16 cellular contexts compared by ENCODE assay signal in the genomic region with DNA sequence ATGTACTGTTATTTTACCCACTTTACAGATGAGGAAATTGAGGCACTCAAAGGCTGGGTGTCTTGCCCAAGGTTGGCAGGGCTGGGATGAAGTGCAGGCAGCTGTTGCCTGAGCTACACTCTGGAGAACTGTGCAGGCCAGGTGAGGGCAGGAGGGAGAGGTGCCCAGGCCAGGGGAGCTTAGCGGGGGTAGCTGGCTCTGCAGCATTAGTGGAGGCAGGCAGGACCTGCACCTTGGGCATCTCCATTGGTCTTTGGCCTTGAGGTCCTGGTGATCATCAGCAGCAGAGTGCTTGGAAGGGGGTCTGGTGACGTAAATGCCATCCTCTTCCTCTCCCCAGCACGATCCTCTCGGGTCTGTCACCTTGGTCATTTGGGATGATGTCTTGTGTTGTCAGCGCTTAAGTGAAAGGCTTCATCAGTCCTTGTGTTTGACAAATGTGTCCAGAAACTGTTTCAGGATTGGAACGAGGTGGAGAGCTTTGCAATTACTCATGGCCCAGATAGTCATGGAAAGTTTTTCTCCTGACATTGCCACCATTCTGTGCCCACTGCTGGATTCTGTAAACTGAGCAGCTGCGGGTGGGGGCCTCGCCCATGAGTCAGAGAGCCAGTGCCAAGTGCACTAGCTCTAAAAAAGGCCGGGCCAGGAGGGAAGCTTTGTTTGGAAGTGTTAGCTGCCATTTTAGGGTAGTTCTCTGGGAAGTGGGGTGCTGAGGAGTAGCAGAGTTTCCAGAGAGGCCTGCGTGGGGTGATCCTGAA. TPM values are rescaled to one million over a fixed set of nuclear protein-coding genes. Genes with fewer than 3 reads are reported as not detected.
A peak's percentile ranks its signal among the peaks of the same experiment; 100 is the strongest.
DNase-seq lines count a peak whose midpoint lies in the region; ATAC-seq and TF ChIP-seq lines count a peak whose summit lies in the region.
"Had no signal": no experiment of that assay in that cellular context is flagged by ENCODE, and none has a peak within 500 bp of the region (broad histone marks: within the 10 kb centered on the region; RNA-seq: fewer than 3 reads in every experiment).

No MANE protein-coding gene starts in this region.

- 81 to 90% methylated on average over 9 to 10 of the region's 10 CpGs for WGBS in upper lobe of left lung, 2 donors
- 79% methylated on average over 9 of the region's 10 CpGs for WGBS in prostate gland

- H3K4me3 Mint-ChIP-seq in activated naive CD4-positive, alpha-beta T cell treated with anti-CD3 and anti-CD28 coated beads, Interleukin-2, amount 10 ng/mL, durations not matched to agents 7 days and 5 days = no peak overlapping the region
- H3K4me3 Mint-ChIP-seq in chondrocyte (ENCODE audit: unreplicated experiment) = no peak overlapping the region
- H3K4me3 Mint-ChIP-seq: WTC11 had no signal

- intact Hi-C loops in prostate gland (cut with DNase I) = no loop called here

- no peaks in the 10 kb centered on the region for H3K9me3 ChIP-seq in osteoblast (ENCODE audit: low read depth, low read length)
- no peaks in the 10 kb centered on the region for H3K9me3 ChIP-seq in upper lobe of left lung
- H3K9me3 ChIP-seq in prostate gland = no peaks in the 10 kb centered on the region
- H3K9me3 ChIP-seq: A549, Caco-2 had no signal

- no peaks in the 10 kb centered on the region for H3K79me2 ChIP-seq in osteoblast (ENCODE audit: insufficient read depth, low read length)

- no peak for ATAC-seq in upper lobe of left lung (ENCODE audit: low FRiP score in 2 of 2)
- ATAC-seq: A549; stimulated activated naive CD8-positive, alpha-beta T cell treated with anti-CD3 and anti-CD28 coated beads, Interleukin-15, Interleukin-2, amounts not matched to agents 100 U/mL and 50 U/mL, for 24 hours; WTC11 had no signal

- H3K27me3 ChIP-seq in osteoblast (ENCODE audit: insufficient read depth, low read length) (peaks cover 9% of the 10 kb centered on the region), upper lobe of left lung (no peaks in the 10 kb centered on the region), prostate gland (replicated peaks; ENCODE audit: insufficient read depth) (no peaks in the 10 kb centered on the region)

- no peak overlapping the region for H3K4me3 ChIP-seq in osteoblast (ENCODE audit: insufficient read depth, low read length)
- H3K4me3 ChIP-seq in upper lobe of left lung = no peak overlapping the region
- no peak overlapping the region for H3K4me3 ChIP-seq in prostate gland
- H3K4me3 ChIP-seq: A549 had no signal

- no peak for TF ChIP-seq POLR2A in upper lobe of left lung (IDR thresholded peaks at IDR 0.05)
- TF ChIP-seq POLR2A in prostate gland (IDR thresholded peaks at IDR 0.05) = no peak

- H3K27ac ChIP-seq in osteoblast (ENCODE audit: low read depth, low read length) = no peak overlapping the region
- peak overlapping the region in 3 of 4 donors; percentile 19 to 69 (median 27) for H3K27ac ChIP-seq in upper lobe of left lung
- H3K27ac ChIP-seq in prostate gland = no peak overlapping the region

- H3K4me1 ChIP-seq in osteoblast (ENCODE audit: insufficient read depth, low read length) (peaks cover 4% of the 10 kb centered on the region), upper lobe of left lung (peaks cover 0 to 12% (median 7%) of the 10 kb centered on the region in 4 donors), prostate gland (replicated peaks) (no peaks in the 10 kb centered on the region)
- H3K4me1 ChIP-seq: Caco-2 had no signal

- H3K36me3 ChIP-seq in osteoblast (ENCODE audit: insufficient read depth, low read length) (no peaks in the 10 kb centered on the region), upper lobe of left lung (peaks cover 0 to 28% (median 11%) of the 10 kb centered on the region in 4 donors), prostate gland (no peaks in the 10 kb centered on the region)

- H3K4me2 ChIP-seq in osteoblast (ENCODE audit: insufficient read depth, low read length) = no peak overlapping the region
- H3K4me2 ChIP-seq: A549 had no signal

- no peak for TF ChIP-seq EP300 in upper lobe of left lung (IDR thresholded peaks at IDR 0.05)

- no peak overlapping the region for H3K27ac Mint-ChIP-seq in activated naive CD4-positive, alpha-beta T cell treated with anti-CD3 and anti-CD28 coated beads, Interleukin-2, amount 10 ng/mL, durations not matched to agents 7 days and 5 days
- peak overlapping the region; percentile 68 for H3K27ac Mint-ChIP-seq in chondrocyte (ENCODE audit: unreplicated experiment)
- H3K27ac Mint-ChIP-seq: WTC11 had no signal

- H3K4me1 Mint-ChIP-seq in activated naive CD4-positive, alpha-beta T cell treated with anti-CD3 and anti-CD28 coated beads, Interleukin-2, amount 10 ng/mL, durations not matched to agents 7 days and 5 days = peaks cover 8% of the 10 kb centered on the region
- H3K4me1 Mint-ChIP-seq in chondrocyte (ENCODE audit: low read depth) = peaks cover 17% of the 10 kb centered on the region

- H3K27me3 Mint-ChIP-seq in activated naive CD4-positive, alpha-beta T cell treated with anti-CD3 and anti-CD28 coated beads, Interleukin-2, amount 10 ng/mL, durations not matched to agents 7 days and 5 days = peaks cover 5% of the 10 kb centered on the region
- no peaks in the 10 kb centered on the region for H3K27me3 Mint-ChIP-seq in chondrocyte (ENCODE audit: low read depth)

- TF ChIP-seq CTCF in chondrocyte (IDR thresholded peaks at IDR 0.05) (no peak), osteoblast (IDR thresholded peaks at IDR 0.05; ENCODE audit: extremely low read depth, low read depth, low read length) (no peak), upper lobe of left lung (IDR thresholded peaks at IDR 0.05) (no peak), prostate gland (IDR thresholded peaks at IDR 0.05) (no peak)

- peak; percentile 17 for DNase-seq in activated naive CD4-positive, alpha-beta T cell treated with anti-CD3 and anti-CD28 coated beads, Interleukin-2, amount 10 ng/mL, durations not matched to agents 7 days and 5 days
- no peak for DNase-seq in activated naive CD4-positive, alpha-beta T cell (lab: John Stamatoyannopoulos, UW)
- no peak for DNase-seq in chondrocyte (ENCODE audit: low spot score)
- DNase-seq in osteoblast (ENCODE audit: insufficient read length, low spot score, missing footprints) = peak; percentile 90
- no peak for DNase-seq in upper lobe of left lung
- DNase-seq in prostate gland (ENCODE audit: low spot score) = no peak
- no peak for DNase-seq in HuH-7.5 (ENCODE audit: low spot score)
- no peak for DNase-seq in RKO (ENCODE audit: low spot score)
- DNase-seq: amniotic stem cell; foreskin melanocyte; NCI-H2171; NK-92 treated with Interleukin-12 subunit alpha and Interleukin-12 subunit beta, amount 100 ng/mL, for 24 hours; stimulated activated naive CD8-positive, alpha-beta T cell treated with anti-CD3 and anti-CD28 coated beads, Interleukin-15, Interleukin-2, amounts not matched to agents 100 U/mL and 50 U/mL, for 24 hours had no signal

- H3K9me3 Mint-ChIP-seq in activated naive CD4-positive, alpha-beta T cell treated with anti-CD3 and anti-CD28 coated beads, Interleukin-2, amount 10 ng/mL, durations not matched to agents 7 days and 5 days = no peaks in the 10 kb centered on the region
- no peaks in the 10 kb centered on the region for H3K9me3 Mint-ChIP-seq in chondrocyte (ENCODE audit: low read depth)
- H3K9me3 Mint-ChIP-seq: WTC11 had no signal

- no peaks in the 10 kb centered on the region for H4K20me1 ChIP-seq in osteoblast (ENCODE audit: insufficient read depth, low read length)

- no peaks in the 10 kb centered on the region for H3K36me3 Mint-ChIP-seq in activated naive CD4-positive, alpha-beta T cell treated with anti-CD3 and anti-CD28 coated beads, Interleukin-2, amount 10 ng/mL, durations not matched to agents 7 days and 5 days
- no peaks in the 10 kb centered on the region for H3K36me3 Mint-ChIP-seq in chondrocyte (ENCODE audit: low read depth)
- H3K36me3 Mint-ChIP-seq: WTC11 had no signal

- CTCF ChIA-PET in activated naive CD4-positive, alpha-beta T cell treated with anti-CD3 and anti-CD28 coated beads, Interleukin-2, amount 10 ng/mL, durations not matched to agents 7 days and 5 days (lab: Charles Lee) = interaction anchor here (0.7 to 1.8 kb wide), 3 partner anchors 8 to 49 kb away, joined by 3 to 5 read pairs (median 4); no protein-coding TSS in a partner anchor

- peak overlapping the region; percentile 37 for H2AFZ ChIP-seq in osteoblast (ENCODE audit: low read length)

RNA-seq across cellular contexts. Expression of a gene that starts 47.6 kb away (rescaled TPM):
- 1.7 to 11.1 TPM (median 8.9 TPM) in 3 replicates for total RNA-seq in chondrocyte
- total RNA-seq in osteoblast = 0.59 and 0.72 TPM in 2 replicates
- 10 to 100 TPM; 19.9 to 69.5 (median 63.0) TPM for total RNA-seq in upper lobe of left lung
- total RNA-seq in prostate gland = 10 to 100 TPM; 78.8 to 85.3 TPM

Comparison
In these comparisons a context has a peak if more than half of its experiments do, and no peak if none do; other contexts are left out.
1. DNase-seq: peak in activated naive CD4-positive, alpha-beta T cell treated with anti-CD3 and anti-CD28 coated beads, Interleukin-2, amount 10 ng/mL, durations not matched to agents 7 days and 5 days (single experiment) and osteoblast (single experiment); none in activated naive CD4-positive, alpha-beta T cell (0 of 4), chondrocyte (single experiment), upper lobe of left lung (0 of 2), prostate gland (single experiment), HuH-7.5 (single experiment) and RKO (single experiment).
2. H3K27ac ChIP-seq: peak in upper lobe of left lung (3 of 4); none in osteoblast (single experiment) and prostate gland (0 of 2).